In the genomic region with DNA sequence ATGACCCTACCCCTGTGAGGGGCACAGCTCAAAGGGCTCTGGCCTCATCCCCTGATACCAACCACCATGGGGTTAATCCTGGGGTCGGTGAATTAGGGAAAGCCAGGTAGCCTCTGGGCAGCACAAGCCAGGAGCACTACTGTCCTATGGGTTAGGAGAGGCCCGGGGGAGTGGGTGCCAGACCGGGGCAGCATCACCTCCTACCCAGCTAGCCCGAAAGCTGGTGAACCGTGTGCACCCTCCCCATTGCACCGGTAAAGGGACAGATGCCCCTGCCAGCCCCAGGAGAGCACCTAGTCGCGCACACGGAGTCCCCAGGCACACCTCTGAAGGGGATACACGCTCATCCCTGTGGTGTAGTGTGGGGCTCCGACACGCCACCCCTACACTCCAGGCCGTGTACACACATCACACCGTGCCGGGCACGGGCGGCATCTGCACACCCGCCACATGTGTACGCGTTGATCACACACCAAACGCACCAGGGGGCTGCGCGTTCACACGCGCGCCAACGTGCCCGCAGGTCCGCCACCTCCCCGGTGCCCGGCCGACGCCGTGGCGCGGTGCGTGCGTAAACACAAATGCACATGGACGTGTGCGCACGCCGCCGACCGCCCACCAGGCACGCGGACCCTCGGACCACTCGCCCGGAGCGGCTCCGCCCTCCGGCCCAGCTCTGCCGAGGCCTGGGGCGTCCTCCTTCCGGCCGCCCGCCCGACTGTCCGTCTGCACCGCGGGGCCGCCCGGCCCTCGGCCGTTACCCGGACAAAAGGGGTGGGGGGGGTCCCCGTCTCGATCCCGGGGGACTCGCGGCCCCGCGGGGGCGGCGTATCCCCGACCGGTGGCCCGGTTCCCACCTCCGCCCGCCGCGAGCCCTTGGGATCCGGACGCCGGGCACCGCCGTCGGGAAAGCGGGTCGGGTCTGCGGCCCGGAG, we compare ENCODE assay signal across 1 cellular context.
A peak's percentile ranks its signal among the peaks of the same experiment; 100 is the strongest.
TF ChIP-seq lines count a peak whose summit lies in the region.

No MANE protein-coding gene starts in this region.

TF ChIP-seq in HepG2, 621 proteins besides CTCF, POLR2A, EP300 and RAD21 (continued from another document and continues in another):
- TF ChIP-seq, protein P1, sequence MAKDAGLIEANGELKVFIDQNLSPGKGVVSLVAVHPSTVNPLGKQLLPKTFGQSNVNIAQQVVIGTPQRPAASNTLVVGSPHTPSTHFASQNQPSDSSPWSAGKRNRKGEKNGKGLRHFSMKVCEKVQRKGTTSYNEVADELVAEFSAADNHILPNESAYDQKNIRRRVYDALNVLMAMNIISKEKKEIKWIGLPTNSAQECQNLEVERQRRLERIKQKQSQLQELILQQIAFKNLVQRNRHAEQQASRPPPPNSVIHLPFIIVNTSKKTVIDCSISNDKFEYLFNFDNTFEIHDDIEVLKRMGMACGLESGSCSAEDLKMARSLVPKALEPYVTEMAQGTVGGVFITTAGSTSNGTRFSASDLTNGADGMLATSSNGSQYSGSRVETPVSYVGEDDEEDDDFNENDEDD (CRISPR knock-in tag; IDR thresholded peaks at IDR 0.05; ENCODE audit: borderline replicate concordance), result peak; percentile 45; the same call in 1 of the 2 replicates
- TF ChIP-seq BHLHE40 (IDR thresholded peaks at IDR 0.05; ENCODE audit: low read length) (no peak), RNF2 (conservative IDR thresholded peaks at IDR 0.05; ENCODE audit: low read depth) (0 out of 2 replicates have a peak, but pooled peaks have one; percentile 26), ZFX (CRISPR knock-in tag; IDR thresholded peaks at IDR 0.05; ENCODE audit: low read depth) (no peak; the same call in 1 of the 2 replicates), ZNF282 (IDR thresholded peaks at IDR 0.05; ENCODE audit: partially characterized antibody) (no peak), FOXK1 (CRISPR knock-in tag; IDR thresholded peaks at IDR 0.05; ENCODE audit: borderline replicate concordance, low read depth) (peak; percentile 39; the same call in 1 of the 2 replicates), RBAK (CRISPR knock-in tag; IDR thresholded peaks at IDR 0.05) (no peak), NFYC (CRISPR knock-in tag; IDR thresholded peaks at IDR 0.05) (no peak), MXI1 (IDR thresholded peaks at IDR 0.05; ENCODE audit: borderline replicate concordance, low read depth, low read length) (peak; percentile 81; the same call in 1 of the 3 replicates), ZNF780A (CRISPR knock-in tag; IDR thresholded peaks at IDR 0.05) (0 out of 2 replicates have a peak, but pooled peaks have one; percentile 61), TCF12 (IDR thresholded peaks at IDR 0.05) (no peak), TCF12 (CRISPR knock-in tag; IDR thresholded peaks at IDR 0.05) (no peak), MTF2 (CRISPR knock-in tag; IDR thresholded peaks at IDR 0.05; ENCODE audit: borderline replicate concordance) (0 out of 2 replicates have a peak, but pooled peaks have one; percentile 23), NFE2L2 (IDR thresholded peaks at IDR 0.05; ENCODE audit: low read length) (no peak), NR1H2 (CRISPR knock-in tag; IDR thresholded peaks at IDR 0.05; ENCODE audit: borderline replicate concordance, low read depth) (no peak), NRL (CRISPR knock-in tag; IDR thresholded peaks at IDR 0.05; ENCODE audit: borderline replicate concordance) (no peak; the same call in 1 of the 2 replicates), KDM4B (CRISPR knock-in tag; IDR thresholded peaks at IDR 0.05) (no peak), ZFP36L1 (CRISPR knock-in tag; IDR thresholded peaks at IDR 0.05) (no peak), ZNF713 (CRISPR knock-in tag; IDR thresholded peaks at IDR 0.05) (no peak), ZNF564 (CRISPR knock-in tag; IDR thresholded peaks at IDR 0.05) (no peak), ZNF329 (CRISPR knock-in tag; IDR thresholded peaks at IDR 0.05; ENCODE audit: low read depth) (no peak), TSC22D2 (CRISPR knock-in tag; IDR thresholded peaks at IDR 0.05; ENCODE audit: borderline replicate concordance) (no peak), HNF4G (IDR thresholded peaks at IDR 0.05; ENCODE audit: borderline replicate concordance, low read depth, low read length) (no peak), HNF4G (CRISPR knock-in tag; IDR thresholded peaks at IDR 0.05; ENCODE audit: borderline replicate concordance, low read depth) (peak; percentile 35; the same call in 1 of the 2 replicates), ZNF446 (CRISPR knock-in tag; IDR thresholded peaks at IDR 0.05) (peak; percentile 87), ZNF33B (CRISPR knock-in tag; IDR thresholded peaks at IDR 0.05) (no peak), ZFP41 (CRISPR knock-in tag; IDR thresholded peaks at IDR 0.05; ENCODE audit: borderline replicate concordance) (no peak), MYC (CRISPR knock-in tag; IDR thresholded peaks at IDR 0.05; ENCODE audit: borderline replicate concordance) (peak; percentile 77), BRD4 (CRISPR knock-in tag; IDR thresholded peaks at IDR 0.05) (no peak), SNAPC2 (CRISPR knock-in tag; IDR thresholded peaks at IDR 0.05) (0 out of 2 replicates have a peak, but pooled peaks have one; percentile 31), ZNF572 (CRISPR knock-in tag; IDR thresholded peaks at IDR 0.05) (no peak), ARNTL (CRISPR knock-in tag; IDR thresholded peaks at IDR 0.05) (no peak)
- TF ChIP-seq, protein P2, sequence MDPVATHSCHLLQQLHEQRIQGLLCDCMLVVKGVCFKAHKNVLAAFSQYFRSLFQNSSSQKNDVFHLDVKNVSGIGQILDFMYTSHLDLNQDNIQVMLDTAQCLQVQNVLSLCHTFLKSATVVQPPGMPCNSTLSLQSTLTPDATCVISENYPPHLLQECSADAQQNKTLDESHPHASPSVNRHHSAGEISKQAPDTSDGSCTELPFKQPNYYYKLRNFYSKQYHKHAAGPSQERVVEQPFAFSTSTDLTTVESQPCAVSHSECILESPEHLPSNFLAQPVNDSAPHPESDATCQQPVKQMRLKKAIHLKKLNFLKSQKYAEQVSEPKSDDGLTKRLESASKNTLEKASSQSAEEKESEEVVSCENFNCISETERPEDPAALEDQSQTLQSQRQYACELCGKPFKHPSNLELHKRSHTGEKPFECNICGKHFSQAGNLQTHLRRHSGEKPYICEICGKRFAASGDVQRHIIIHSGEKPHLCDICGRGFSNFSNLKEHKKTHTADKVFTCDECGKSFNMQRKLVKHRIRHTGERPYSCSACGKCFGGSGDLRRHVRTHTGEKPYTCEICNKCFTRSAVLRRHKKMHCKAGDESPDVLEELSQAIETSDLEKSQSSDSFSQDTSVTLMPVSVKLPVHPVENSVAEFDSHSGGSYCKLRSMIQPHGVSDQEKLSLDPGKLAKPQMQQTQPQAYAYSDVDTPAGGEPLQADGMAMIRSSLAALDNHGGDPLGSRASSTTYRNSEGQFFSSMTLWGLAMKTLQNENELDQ (CRISPR knock-in tag; IDR thresholded peaks at IDR 0.05; ENCODE audit: borderline replicate concordance), result no peak
- TF ChIP-seq, protein P3, sequence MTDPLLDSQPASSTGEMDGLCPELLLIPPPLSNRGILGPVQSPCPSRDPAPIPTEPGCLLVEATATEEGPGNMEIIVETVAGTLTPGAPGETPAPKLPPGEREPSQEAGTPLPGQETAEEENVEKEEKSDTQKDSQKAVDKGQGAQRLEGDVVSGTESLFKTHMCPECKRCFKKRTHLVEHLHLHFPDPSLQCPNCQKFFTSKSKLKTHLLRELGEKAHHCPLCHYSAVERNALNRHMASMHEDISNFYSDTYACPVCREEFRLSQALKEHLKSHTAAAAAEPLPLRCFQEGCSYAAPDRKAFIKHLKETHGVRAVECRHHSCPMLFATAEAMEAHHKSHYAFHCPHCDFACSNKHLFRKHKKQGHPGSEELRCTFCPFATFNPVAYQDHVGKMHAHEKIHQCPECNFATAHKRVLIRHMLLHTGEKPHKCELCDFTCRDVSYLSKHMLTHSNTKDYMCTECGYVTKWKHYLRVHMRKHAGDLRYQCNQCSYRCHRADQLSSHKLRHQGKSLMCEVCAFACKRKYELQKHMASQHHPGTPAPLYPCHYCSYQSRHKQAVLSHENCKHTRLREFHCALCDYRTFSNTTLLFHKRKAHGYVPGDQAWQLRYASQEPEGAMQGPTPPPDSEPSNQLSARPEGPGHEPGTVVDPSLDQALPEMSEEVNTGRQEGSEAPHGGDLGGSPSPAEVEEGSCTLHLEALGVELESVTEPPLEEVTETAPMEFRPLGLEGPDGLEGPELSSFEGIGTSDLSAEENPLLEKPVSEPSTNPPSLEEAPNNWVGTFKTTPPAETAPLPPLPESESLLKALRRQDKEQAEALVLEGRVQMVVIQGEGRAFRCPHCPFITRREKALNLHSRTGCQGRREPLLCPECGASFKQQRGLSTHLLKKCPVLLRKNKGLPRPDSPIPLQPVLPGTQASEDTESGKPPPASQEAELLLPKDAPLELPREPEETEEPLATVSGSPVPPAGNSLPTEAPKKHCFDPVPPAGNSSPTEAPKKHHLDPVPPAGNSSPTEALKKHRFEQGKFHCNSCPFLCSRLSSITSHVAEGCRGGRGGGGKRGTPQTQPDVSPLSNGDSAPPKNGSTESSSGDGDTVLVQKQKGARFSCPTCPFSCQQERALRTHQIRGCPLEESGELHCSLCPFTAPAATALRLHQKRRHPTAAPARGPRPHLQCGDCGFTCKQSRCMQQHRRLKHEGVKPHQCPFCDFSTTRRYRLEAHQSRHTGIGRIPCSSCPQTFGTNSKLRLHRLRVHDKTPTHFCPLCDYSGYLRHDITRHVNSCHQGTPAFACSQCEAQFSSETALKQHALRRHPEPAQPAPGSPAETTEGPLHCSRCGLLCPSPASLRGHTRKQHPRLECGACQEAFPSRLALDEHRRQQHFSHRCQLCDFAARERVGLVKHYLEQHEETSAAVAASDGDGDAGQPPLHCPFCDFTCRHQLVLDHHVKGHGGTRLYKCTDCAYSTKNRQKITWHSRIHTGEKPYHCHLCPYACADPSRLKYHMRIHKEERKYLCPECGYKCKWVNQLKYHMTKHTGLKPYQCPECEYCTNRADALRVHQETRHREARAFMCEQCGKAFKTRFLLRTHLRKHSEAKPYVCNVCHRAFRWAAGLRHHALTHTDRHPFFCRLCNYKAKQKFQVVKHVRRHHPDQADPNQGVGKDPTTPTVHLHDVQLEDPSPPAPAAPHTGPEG (CRISPR knock-in tag; IDR thresholded peaks at IDR 0.05), result peak; percentile 59
- TF ChIP-seq, protein P4, sequence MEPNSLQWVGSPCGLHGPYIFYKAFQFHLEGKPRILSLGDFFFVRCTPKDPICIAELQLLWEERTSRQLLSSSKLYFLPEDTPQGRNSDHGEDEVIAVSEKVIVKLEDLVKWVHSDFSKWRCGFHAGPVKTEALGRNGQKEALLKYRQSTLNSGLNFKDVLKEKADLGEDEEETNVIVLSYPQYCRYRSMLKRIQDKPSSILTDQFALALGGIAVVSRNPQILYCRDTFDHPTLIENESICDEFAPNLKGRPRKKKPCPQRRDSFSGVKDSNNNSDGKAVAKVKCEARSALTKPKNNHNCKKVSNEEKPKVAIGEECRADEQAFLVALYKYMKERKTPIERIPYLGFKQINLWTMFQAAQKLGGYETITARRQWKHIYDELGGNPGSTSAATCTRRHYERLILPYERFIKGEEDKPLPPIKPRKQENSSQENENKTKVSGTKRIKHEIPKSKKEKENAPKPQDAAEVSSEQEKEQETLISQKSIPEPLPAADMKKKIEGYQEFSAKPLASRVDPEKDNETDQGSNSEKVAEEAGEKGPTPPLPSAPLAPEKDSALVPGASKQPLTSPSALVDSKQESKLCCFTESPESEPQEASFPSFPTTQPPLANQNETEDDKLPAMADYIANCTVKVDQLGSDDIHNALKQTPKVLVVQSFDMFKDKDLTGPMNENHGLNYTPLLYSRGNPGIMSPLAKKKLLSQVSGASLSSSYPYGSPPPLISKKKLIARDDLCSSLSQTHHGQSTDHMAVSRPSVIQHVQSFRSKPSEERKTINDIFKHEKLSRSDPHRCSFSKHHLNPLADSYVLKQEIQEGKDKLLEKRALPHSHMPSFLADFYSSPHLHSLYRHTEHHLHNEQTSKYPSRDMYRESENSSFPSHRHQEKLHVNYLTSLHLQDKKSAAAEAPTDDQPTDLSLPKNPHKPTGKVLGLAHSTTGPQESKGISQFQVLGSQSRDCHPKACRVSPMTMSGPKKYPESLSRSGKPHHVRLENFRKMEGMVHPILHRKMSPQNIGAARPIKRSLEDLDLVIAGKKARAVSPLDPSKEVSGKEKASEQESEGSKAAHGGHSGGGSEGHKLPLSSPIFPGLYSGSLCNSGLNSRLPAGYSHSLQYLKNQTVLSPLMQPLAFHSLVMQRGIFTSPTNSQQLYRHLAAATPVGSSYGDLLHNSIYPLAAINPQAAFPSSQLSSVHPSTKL (CRISPR knock-in tag; IDR thresholded peaks at IDR 0.05), result 0 out of 2 replicates have a peak, but pooled peaks have one; percentile 9
- TF ChIP-seq, protein P5, sequence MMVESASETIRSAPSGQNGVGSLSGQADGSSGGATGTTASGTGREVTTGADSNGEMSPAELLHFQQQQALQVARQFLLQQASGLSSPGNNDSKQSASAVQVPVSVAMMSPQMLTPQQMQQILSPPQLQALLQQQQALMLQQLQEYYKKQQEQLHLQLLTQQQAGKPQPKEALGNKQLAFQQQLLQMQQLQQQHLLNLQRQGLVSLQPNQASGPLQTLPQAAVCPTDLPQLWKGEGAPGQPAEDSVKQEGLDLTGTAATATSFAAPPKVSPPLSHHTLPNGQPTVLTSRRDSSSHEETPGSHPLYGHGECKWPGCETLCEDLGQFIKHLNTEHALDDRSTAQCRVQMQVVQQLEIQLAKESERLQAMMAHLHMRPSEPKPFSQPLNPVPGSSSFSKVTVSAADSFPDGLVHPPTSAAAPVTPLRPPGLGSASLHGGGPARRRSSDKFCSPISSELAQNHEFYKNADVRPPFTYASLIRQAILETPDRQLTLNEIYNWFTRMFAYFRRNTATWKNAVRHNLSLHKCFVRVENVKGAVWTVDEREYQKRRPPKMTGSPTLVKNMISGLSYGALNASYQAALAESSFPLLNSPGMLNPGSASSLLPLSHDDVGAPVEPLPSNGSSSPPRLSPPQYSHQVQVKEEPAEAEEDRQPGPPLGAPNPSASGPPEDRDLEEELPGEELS (CRISPR knock-in tag; IDR thresholded peaks at IDR 0.05), result peak; percentile 36; the same call in 1 of the 2 replicates
- TF ChIP-seq, protein P6, sequence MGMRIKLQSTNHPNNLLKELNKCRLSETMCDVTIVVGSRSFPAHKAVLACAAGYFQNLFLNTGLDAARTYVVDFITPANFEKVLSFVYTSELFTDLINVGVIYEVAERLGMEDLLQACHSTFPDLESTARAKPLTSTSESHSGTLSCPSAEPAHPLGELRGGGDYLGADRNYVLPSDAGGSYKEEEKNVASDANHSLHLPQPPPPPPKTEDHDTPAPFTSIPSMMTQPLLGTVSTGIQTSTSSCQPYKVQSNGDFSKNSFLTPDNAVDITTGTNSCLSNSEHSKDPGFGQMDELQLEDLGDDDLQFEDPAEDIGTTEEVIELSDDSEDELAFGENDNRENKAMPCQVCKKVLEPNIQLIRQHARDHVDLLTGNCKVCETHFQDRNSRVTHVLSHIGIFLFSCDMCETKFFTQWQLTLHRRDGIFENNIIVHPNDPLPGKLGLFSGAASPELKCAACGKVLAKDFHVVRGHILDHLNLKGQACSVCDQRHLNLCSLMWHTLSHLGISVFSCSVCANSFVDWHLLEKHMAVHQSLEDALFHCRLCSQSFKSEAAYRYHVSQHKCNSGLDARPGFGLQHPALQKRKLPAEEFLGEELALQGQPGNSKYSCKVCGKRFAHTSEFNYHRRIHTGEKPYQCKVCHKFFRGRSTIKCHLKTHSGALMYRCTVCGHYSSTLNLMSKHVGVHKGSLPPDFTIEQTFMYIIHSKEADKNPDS (CRISPR knock-in tag; IDR thresholded peaks at IDR 0.05), result 0 out of 2 replicates have a peak, but pooled peaks have one; percentile 39
